In genomic region chr17:30376621-30377452, GRCh38 we compare ENCODE assay signal across 8 cellular contexts. TPM values are rescaled to one million over a fixed set of nuclear protein-coding genes. Genes with fewer than 3 reads are reported as not detected.
A peak's percentile ranks its signal among the peaks of the same experiment; 100 is the strongest.
DNase-seq lines count a peak whose midpoint lies in the region; ATAC-seq and FAIRE-seq lines count a peak whose summit lies in the region.

No MANE protein-coding gene starts in this region.

- ATAC-seq in GM19467 (IDR thresholded peaks at IDR 0.05; ENCODE audit: unreplicated experiment): no peak
- no peak for ATAC-seq in GM21717 (IDR thresholded peaks at IDR 0.05; ENCODE audit: unreplicated experiment)

- POLR2A ChIA-PET in CD4-positive, alpha-beta memory T cell (lab: Charles Lee; ENCODE audit: partially characterized antibody): interaction anchor here (4.1 kb wide), 1 partner anchor 13 kb away, joined by 39 read pairs; no protein-coding TSS in a partner anchor

- in situ Hi-C loops in SK-MEL-5 (cut with HindIII; ENCODE audit: low pct_unique_long_range_greater_than_20kb, low sequenced_read_pairs): no loop called here

- peak overlapping the region in 7 of 8 donors; percentile 13 to 95 (median 44) for H3K4me3 Mint-ChIP-seq in CD4-positive, alpha-beta memory T cell

- intact Hi-C loops in CD4-positive, alpha-beta memory T cell (cut with micrococcal nuclease): no loop called here

- H3K27me3 ChIP-seq in CD4-positive, alpha-beta memory T cell (ENCODE audit: insufficient read depth, low read length): no peaks in the 10 kb centered on the region

- peaks cover 0 to 6% of the 10 kb centered on the region in 2 donors for H3K36me3 Mint-ChIP-seq in CD4-positive, alpha-beta memory T cell

- peaks cover 0 to 2% of the 10 kb centered on the region in 2 donors for H3K27me3 Mint-ChIP-seq in CD4-positive, alpha-beta memory T cell

- H3K36me3 ChIP-seq in CD4-positive, alpha-beta memory T cell (ENCODE audit: insufficient read depth, low read length): no peaks in the 10 kb centered on the region

- no peak overlapping the region for H3K27ac ChIP-seq in CD4-positive, alpha-beta memory T cell (ENCODE audit: low read depth, low read length)

- no peak overlapping the region for H3K4me3 ChIP-seq in CD4-positive, alpha-beta memory T cell (ENCODE audit: low read length in 2 of 2)

- CTCF ChIA-PET in CD4-positive, alpha-beta memory T cell (lab: Charles Lee; ENCODE audit: partially characterized antibody): interaction anchor here (0.8 to 3.3 kb wide), 7 partner anchors 8 to 259 kb away, joined by 3 to 13 read pairs (median 4); no protein-coding TSS in a partner anchor

- H3K27ac Mint-ChIP-seq in CD4-positive, alpha-beta memory T cell: peak overlapping the region; percentile 80 to 99 (median 95)

- no peaks in the 10 kb centered on the region for H3K9me3 Mint-ChIP-seq in CD4-positive, alpha-beta memory T cell

- peaks cover 31 to 47% (median 40%) of the 10 kb centered on the region in 4 donors for H3K4me1 Mint-ChIP-seq in CD4-positive, alpha-beta memory T cell

- no peak for FAIRE-seq in HTR-8/SVneo (lab: Jason Lieb, UNC)

- peaks cover 44% of the 10 kb centered on the region for H3K4me1 ChIP-seq in CD4-positive, alpha-beta memory T cell (ENCODE audit: insufficient read depth, low read length)

- no peaks in the 10 kb centered on the region for H3K9me3 ChIP-seq in CD4-positive, alpha-beta memory T cell (ENCODE audit: control insufficient read depth in 1 of 2, low read length in 2 of 2)

- peak in 1 of 5 donors; percentile 5 for DNase-seq in CD4-positive, alpha-beta memory T cell
- DNase-seq in HK-2 (ENCODE audit: unreplicated experiment) (peak; percentile 33), SK-MEL-5 (ENCODE audit: low read depth, low spot score) (peak; percentile 27), fibroblast of gingiva (ENCODE audit: low read depth) (peak; percentile 90), smooth muscle cell of the brain vasculature (ENCODE audit: low read depth, low spot score) (peak; percentile 90), HTR-8/SVneo (ENCODE audit: insufficient read length, low spot score) (no peak)

RNA-seq across cellular contexts. Expression of gene CPD, which starts 1.9 kb away (rescaled TPM):
- total RNA-seq in CD4-positive, alpha-beta memory T cell: 10 to 100 TPM; 23.6 to 24.6 TPM
- polyA plus RNA-seq in CD4-positive, alpha-beta memory T cell: 10 to 100 TPM; 15.6 to 17.9 TPM
- total RNA-seq in SK-MEL-5 (2014; rRNA removed; shearing (Covaris generic)): 41.9 and 53.2 TPM in 2 replicates
- polyA plus RNA-seq in SK-MEL-5 (2015; cell fraction: cytosol; rRNA removed): 17.1 and 19.3 TPM in 2 replicates
- polyA plus RNA-seq in SK-MEL-5 (2015; cell fraction: nucleus; rRNA removed): 5.8 and 8.6 TPM in 2 replicates

RNA-seq across cellular contexts. Expression of gene TMIGD1, which starts 43.0 kb away (rescaled TPM):
- total RNA-seq in CD4-positive, alpha-beta memory T cell: not detected
- not detected for polyA plus RNA-seq in CD4-positive, alpha-beta memory T cell
- total RNA-seq in SK-MEL-5 (2014; rRNA removed; shearing (Covaris generic)): not detected in 2 replicates
- polyA plus RNA-seq in SK-MEL-5 (2015; cell fraction: cytosol; rRNA removed): not detected in 2 replicates
- polyA plus RNA-seq in SK-MEL-5 (2015; cell fraction: nucleus; rRNA removed): not detected in 2 replicates
